ENCODE assay signal across 26 cellular contexts in the genomic region with DNA sequence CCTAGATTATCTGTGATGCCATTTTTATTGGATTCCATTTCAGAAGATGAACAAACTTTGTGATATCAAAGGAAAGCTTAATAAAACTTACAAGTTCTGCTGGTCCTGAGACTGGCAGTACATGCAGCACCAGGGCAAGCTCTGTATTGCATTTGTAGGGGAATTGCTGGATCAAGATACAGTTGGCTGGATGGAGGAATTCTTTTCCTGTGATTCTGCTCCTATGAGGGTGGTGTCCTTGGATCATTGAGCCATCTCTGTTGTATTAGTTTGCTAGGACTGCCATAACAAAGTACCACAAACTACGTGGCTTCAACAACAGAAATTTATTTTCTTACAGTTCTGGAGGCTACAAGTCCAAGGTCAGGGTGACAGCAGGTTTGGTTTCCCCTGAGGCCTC. TPM values are rescaled to one million over a fixed set of nuclear protein-coding genes. Genes with fewer than 3 reads are reported as not detected.
DNase-seq lines count a peak whose midpoint lies in the region; ATAC-seq and TF ChIP-seq lines count a peak whose summit lies in the region.
"Had no signal": no experiment of that assay in that cellular context is flagged by ENCODE, and none has a peak within 500 bp of the region (broad histone marks: within the 10 kb centered on the region; RNA-seq: fewer than 3 reads in every experiment).

No MANE protein-coding gene starts in this region.

- H2BK15ac ChIP-seq in IMR-90 (ENCODE audit: low read depth, low read length): no peak overlapping the region

- H3K9ac ChIP-seq in IMR-90 (ENCODE audit: low read depth, low read length) (no peak overlapping the region), subcutaneous abdominal adipose tissue (ENCODE audit: low read length in 5 of 5) (no peak overlapping the region)
- H3K9ac ChIP-seq: BLaER1 treated with 17β-estradiol and CSF1 and Interleukin-3, amounts not matched to agents 10 nM and 100 nM had no signal

- CTCF ChIA-PET in IMR-90 (lab: Yijun Ruan, JAX): no interaction called here

- no peak overlapping the region for H4K91ac ChIP-seq in IMR-90 (ENCODE audit: insufficient read depth, low read depth, low read length)

- no peaks in the 10 kb centered on the region for H4K20me1 ChIP-seq in IMR-90 (ENCODE audit: insufficient read depth, low read length)
- H4K20me1 ChIP-seq: BLaER1 treated with 17β-estradiol and CSF1 and Interleukin-3, amounts not matched to agents 10 nM and 100 nM had no signal

- no peak overlapping the region for H3K18ac ChIP-seq in IMR-90 (ENCODE audit: low read depth, low read length)

- TF ChIP-seq RAD21 in IMR-90 (IDR thresholded peaks at IDR 0.05; ENCODE audit: low read length): no peak

- H3K4me1 ChIP-seq in IMR-90 (ENCODE audit: control insufficient read depth, insufficient read depth, low read length) (no peaks in the 10 kb centered on the region), subcutaneous abdominal adipose tissue (ENCODE audit: control insufficient read depth in 5 of 5, insufficient read depth in 5 of 5, low read length in 5 of 5) (peaks cover 1 to 43% (median 24%) of the 10 kb centered on the region in 5 donors)
- H3K4me1 ChIP-seq: BLaER1 treated with 17β-estradiol and CSF1 and Interleukin-3, amounts not matched to agents 10 nM and 100 nM had no signal

- TF ChIP-seq CTCF in AG10803 (conservative IDR thresholded peaks at IDR 0.05; ENCODE audit: low read length) (no peak), IMR-90 (conservative IDR thresholded peaks at IDR 0.05; ENCODE audit: low read depth, low read length) (no peak)

- in situ Hi-C loops in IMR-90 (cut with MboI; ENCODE audit: low sequenced_read_pairs): no loop called here

- DNase-seq in AG10803 (ENCODE audit: low read depth) (peak; percentile 69), IMR-90 (no peak), fibroblast of peridontal ligament (ENCODE audit: extremely low read depth) (peak; percentile 53), activated T-cell treated with anti-CD3 and anti-CD28 coated beads for 4 hours (no peak), NCI-H146 treated with DMSO at 0.1 percent for 48 hours (lab: John Stamatoyannopoulos, UW; ENCODE audit: unreplicated experiment) (no peak)
- DNase-seq: 8988T; ACHN; AML-193; CD4-positive, alpha-beta T cell; KBM-7; MG63; NCI-H1105 treated with DMSO at 0.1 percent for 48 hours; NCI-H146; NCI-H2029; NCI-H446 treated with DMSO at 0.1 percent for 48 hours; NCI-H526 treated with DMSO at 0.1 percent for 48 hours; SHP77 had no signal

- no peak overlapping the region for H3K4me3 ChIP-seq in AG10803 (ENCODE audit: low read length)
- no peak overlapping the region for H3K4me3 ChIP-seq in IMR-90 (ENCODE audit: insufficient read depth, low read depth, low read length)
- H3K4me3 ChIP-seq in subcutaneous abdominal adipose tissue (ENCODE audit: low read depth in 1 of 5, low read length in 5 of 5): no peak overlapping the region
- H3K4me3 ChIP-seq: BLaER1 treated with 17β-estradiol and CSF1 and Interleukin-3, amounts not matched to agents 10 nM and 100 nM; MG63 had no signal

- H2AK5ac ChIP-seq in IMR-90 (ENCODE audit: low read depth, low read length): 0 out of 2 replicates have a peak overlapping the region, but pooled peaks have one; percentile 5

- H3K23ac ChIP-seq in IMR-90 (ENCODE audit: low read depth, low read length): no peak overlapping the region

- H3K36me3 ChIP-seq in IMR-90 (ENCODE audit: control insufficient read depth, insufficient read depth, low read length): no peaks in the 10 kb centered on the region
- H3K36me3 ChIP-seq in subcutaneous abdominal adipose tissue (ENCODE audit: control insufficient read depth in 5 of 5, insufficient read depth in 5 of 5, low read length in 5 of 5): no peaks in the 10 kb centered on the region
- H3K36me3 ChIP-seq: BLaER1 treated with 17β-estradiol and CSF1 and Interleukin-3, amounts not matched to agents 10 nM and 100 nM; MG63 had no signal

- no peak overlapping the region for H3K14ac ChIP-seq in IMR-90 (replicated peaks; ENCODE audit: low read depth, low read length)

- H3K4ac ChIP-seq in IMR-90 (ENCODE audit: low read depth, low read length): no peak overlapping the region

- no peak overlapping the region for H4K8ac ChIP-seq in IMR-90 (ENCODE audit: low read depth in 2 of 2, low read length in 2 of 2)

- H3K56ac ChIP-seq in IMR-90 (ENCODE audit: extremely low read depth, insufficient read depth, low read length): no peak overlapping the region

- BruUV-seq in IMR-90 (replicated peaks; lab: Mats Ljungman, UMichigan): no TSS peak

- H3K27ac ChIP-seq in IMR-90 (ENCODE audit: insufficient read depth, low read length) (no peak overlapping the region), subcutaneous abdominal adipose tissue (ENCODE audit: low read depth, low read length) (peak overlapping the region; percentile 43)
- H3K27ac ChIP-seq: BLaER1 treated with 17β-estradiol and CSF1 and Interleukin-3, amounts not matched to agents 10 nM and 100 nM; RWPE1 had no signal

- H2BK5ac ChIP-seq in IMR-90 (ENCODE audit: low read depth, low read length, poor library complexity, severe bottlenecking): no peak overlapping the region

- H3K79me1 ChIP-seq in IMR-90 (ENCODE audit: low read depth in 1 of 2, low read length in 2 of 2): no peaks in the 10 kb centered on the region

- no peak overlapping the region for H2AK9ac ChIP-seq in IMR-90 (replicated peaks; ENCODE audit: low read depth, low read length, poor library complexity)

- no peaks in the 10 kb centered on the region for H3K27me3 ChIP-seq in IMR-90 (ENCODE audit: control insufficient read depth, insufficient read depth, low read length)
- H3K27me3 ChIP-seq in subcutaneous abdominal adipose tissue (ENCODE audit: control insufficient read depth in 5 of 5, insufficient read depth in 4 of 5, low read length in 5 of 5): no peaks in the 10 kb centered on the region
- H3K27me3 ChIP-seq: BLaER1 treated with 17β-estradiol and CSF1 and Interleukin-3, amounts not matched to agents 10 nM and 100 nM; MG63 had no signal

- ATAC-seq in IMR-90 (ENCODE audit: low read depth) (no peak), GM21825 (IDR thresholded peaks at IDR 0.05; ENCODE audit: unreplicated experiment) (no peak)
- ATAC-seq: Panc1 had no signal

- POLR2A ChIA-PET in IMR-90 (lab: Charles Lee; ENCODE audit: unreplicated experiment): no interaction called here

- no peak overlapping the region for H3K4me2 ChIP-seq in IMR-90 (ENCODE audit: low read depth, low read length)
- H3K4me2 ChIP-seq: BLaER1 treated with 17β-estradiol and CSF1 and Interleukin-3, amounts not matched to agents 10 nM and 100 nM had no signal

- WGBS in IMR-90 (ENCODE audit: extremely low coverage in 2 of 2, insufficient read length in 1 of 2), 2 experiments: no CpG with 5 or more reads among the region's 1 CpG

- H2BK120ac ChIP-seq in IMR-90 (ENCODE audit: low read depth, low read length): no peak overlapping the region

- no peak overlapping the region for H2BK20ac ChIP-seq in IMR-90 (ENCODE audit: low read depth, low read length)

- H3K9me3 ChIP-seq in IMR-90 (ENCODE audit: control insufficient read depth, insufficient read depth, low read length): no peaks in the 10 kb centered on the region
- no peaks in the 10 kb centered on the region for H3K9me3 ChIP-seq in subcutaneous abdominal adipose tissue (ENCODE audit: control insufficient read depth in 5 of 5, low read length in 5 of 5)
- H3K9me3 ChIP-seq: BLaER1 treated with 17β-estradiol and CSF1 and Interleukin-3, amounts not matched to agents 10 nM and 100 nM had no signal

- dilution Hi-C loops in IMR-90 (cut with HindIII; ENCODE audit: low sequenced_read_pairs, unreplicated experiment): no loop called here

- no peak overlapping the region for H4K5ac ChIP-seq in IMR-90 (ENCODE audit: low read depth, low read length)

- intact Hi-C loops in IMR-90 (cut with micrococcal nuclease): no loop called here

- H3K9me1 ChIP-seq in IMR-90 (ENCODE audit: insufficient read depth, low read length): no peaks in the 10 kb centered on the region

- no peak for TF ChIP-seq POLR2A in IMR-90 (IDR thresholded peaks at IDR 0.05; ENCODE audit: low read depth, low read length)

- H2AFZ ChIP-seq in IMR-90 (replicated peaks; ENCODE audit: low read length, poor library complexity): no peak overlapping the region

TF ChIP-seq in IMR-90, 13 proteins besides CTCF, POLR2A, EP300 and RAD21:
- TF ChIP-seq USF2 (IDR thresholded peaks at IDR 0.05; ENCODE audit: low read depth, low read length): no peak
- TF ChIP-seq MAFK (IDR thresholded peaks at IDR 0.05; ENCODE audit: low read depth, low read length): no peak
- no peak for TF ChIP-seq CEBPB (IDR thresholded peaks at IDR 0.05; ENCODE audit: low read depth, low read length)
- no peak for TF ChIP-seq BHLHE40 (IDR thresholded peaks at IDR 0.05; ENCODE audit: low read depth, low read length)
- no peak for TF ChIP-seq SMC3 (IDR thresholded peaks at IDR 0.05; ENCODE audit: low read depth, low read length)
- no peak for TF ChIP-seq NFE2L2 (IDR thresholded peaks at IDR 0.05; ENCODE audit: low read depth, low read length)
- no peak for TF ChIP-seq ELK1 (IDR thresholded peaks at IDR 0.05; ENCODE audit: borderline replicate concordance, low read depth, low read length)
- TF ChIP-seq FOS (IDR thresholded peaks at IDR 0.05; ENCODE audit: low read depth, low read length): no peak
TF ChIP-seq in IMR-90: peak in this region for 0.

RNA-seq across cellular contexts. Expression of gene CSNK1A1L, which starts 33.9 kb away (rescaled TPM):
- not detected in 2 replicates for total RNA-seq in IMR-90 (2012; rRNA removed)
- polyA plus RNA-seq in IMR-90 (2012; rRNA removed): not detected in 2 replicates
- not detected in 2 replicates for polyA plus RNA-seq in IMR-90 (2012; cell fraction: cytosol; rRNA removed)
- not detected in 2 replicates for polyA plus RNA-seq in IMR-90 (2012; cell fraction: nucleus; rRNA removed; ENCODE audit: low replicate concordance)
- total RNA-seq: CD4-positive, alpha-beta T cell; G401; H4; LHCN-M2; SK-MEL-5 had no signal

Comparison
In these comparisons a context has a peak if more than half of its experiments do, and no peak if none do; other contexts are left out.
1. DNase-seq: peak in AG10803 (single experiment) and fibroblast of peridontal ligament (single experiment); none in IMR-90 (single experiment), activated T-cell treated with anti-CD3 and anti-CD28 coated beads for 4 hours (single experiment) and NCI-H146 treated with DMSO at 0.1 percent for 48 hours (single experiment).